28 cellular contexts compared by ENCODE assay signal in genomic region chr4:53553486-53554210, GRCh38. TPM values are rescaled to one million over a fixed set of nuclear protein-coding genes. Genes with fewer than 3 reads are reported as not detected.
DNase-seq lines count a peak whose midpoint lies in the region; ATAC-seq, FAIRE-seq and TF ChIP-seq lines count a peak whose summit lies in the region.
"Had no signal": no experiment of that assay in that cellular context is flagged by ENCODE, and none has a peak within 500 bp of the region (broad histone marks: within the 10 kb centered on the region; RNA-seq: fewer than 3 reads in every experiment).

No MANE protein-coding gene starts in this region.

- no TSS peak for BruUV-seq in K562 (replicated peaks; lab: Mats Ljungman, UMichigan)

- H3K4me2 ChIP-seq in K562 (ENCODE audit: insufficient read depth, low read length), result no peak overlapping the region; the same call in 1 of the 2 replicates
- H3K4me2 ChIP-seq: BLaER1 treated with 17β-estradiol and CSF1 and Interleukin-3, amounts not matched to agents 10 nM and 100 nM had no signal

- H3K27ac ChIP-seq in K562 (ENCODE audit: extremely low read depth, low read depth, low read length) (no peak overlapping the region), dorsolateral prefrontal cortex (no peak overlapping the region)
- H3K27ac ChIP-seq: BLaER1 treated with 17β-estradiol and CSF1 and Interleukin-3, amounts not matched to agents 10 nM and 100 nM; C4-2B had no signal

- no peak for TF ChIP-seq EP300 in K562 (IDR thresholded peaks at IDR 0.05; ENCODE audit: low read length)

- H3K79me2 ChIP-seq in K562 (ENCODE audit: control insufficient read depth, insufficient read depth, low read length), result no peaks in the 10 kb centered on the region

- H3K27ac Mint-ChIP-seq in stimulated activated memory B cell treated with anti-CD40 and anti-IgM and Interleukin-4, amounts not matched to agents 10 μg/mL and 1 μg/mL and 100 μg/mL, for 72 hours, result no peak overlapping the region
- H3K27ac Mint-ChIP-seq: CD4-positive, alpha-beta T cell; CD8-positive, alpha-beta T cell had no signal

- TF ChIP-seq CTCF in K562 (IDR thresholded peaks at IDR 0.05 in 2 of 3, conservative IDR thresholded peaks at IDR 0.05 in 1 of 3; ENCODE audit: insufficient read depth in 2 of 3, low read depth in 1 of 3, low read length in 3 of 3), result no peak
- no peak for TF ChIP-seq CTCF in dorsolateral prefrontal cortex (IDR thresholded peaks at IDR 0.05 in 54 of 56, conservative IDR thresholded peaks at IDR 0.05 in 2 of 56; ENCODE audit: low read depth in 1 of 56, partially characterized antibody in 56 of 56)

- intact Hi-C loops in K562 (cut with micrococcal nuclease), result no loop called here
- intact Hi-C loops in dorsolateral prefrontal cortex (cut with DNase I), result no loop called here

- H3K4me3 Mint-ChIP-seq in stimulated activated memory B cell treated with anti-CD40 and anti-IgM and Interleukin-4, amounts not matched to agents 10 μg/mL and 1 μg/mL and 100 μg/mL, for 72 hours, result no peak overlapping the region
- H3K4me3 Mint-ChIP-seq: CD4-positive, alpha-beta T cell; CD8-positive, alpha-beta T cell had no signal

- peak; percentile 16 to 37 (median 23) for DNase-seq in K562 (ENCODE audit: extremely low read depth in 1 of 4, low spot score in 3 of 4)
- DNase-seq in dorsolateral prefrontal cortex, result no peak
- DNase-seq in D341Med (ENCODE audit: low spot score), result no peak
- no peak for DNase-seq in urothelium cell line (ENCODE audit: low spot score)
- no peak for DNase-seq in stimulated activated CD4-positive, alpha-beta T cell treated with anti-CD3 and anti-CD28 coated beads, Interleukin-1b, Interleukin-23, amount 100 ng/mL, for 48 hours
- DNase-seq: 8988T; ACHN; Caco-2; Calu3; CD4-positive, alpha-beta T cell; CD8-positive, alpha-beta T cell; DMS 273 treated with DMSO at 0.1 percent for 48 hours; DMS153; DMS53; DMS79; DND-41; EL; GDM1 had no signal

- no peak overlapping the region for H2AFZ ChIP-seq in K562 (ENCODE audit: low read depth, low read length)

- H3K9me1 ChIP-seq in K562 (ENCODE audit: control insufficient read depth, insufficient read depth, low read length), result no peaks in the 10 kb centered on the region

- H3K9ac ChIP-seq in K562 (ENCODE audit: insufficient read depth in 1 of 2, low read depth in 2 of 2, low read length in 2 of 2), result no peak overlapping the region
- H3K9ac ChIP-seq: BLaER1 treated with 17β-estradiol and CSF1 and Interleukin-3, amounts not matched to agents 10 nM and 100 nM had no signal

- H3K4me1 ChIP-seq in K562 (replicated peaks in 1 of 2; ENCODE audit: control insufficient read depth in 2 of 2, insufficient read depth in 2 of 2, low read length in 2 of 2), result peaks cover 0 to 6% of the 10 kb centered on the region in 2 experiments; a peak in 1 of 5 replicates
- H3K4me1 ChIP-seq: Caco-2 had no signal

- no peaks in the 10 kb centered on the region for H3K9me3 Mint-ChIP-seq in stimulated activated memory B cell treated with anti-CD40 and anti-IgM and Interleukin-4, amounts not matched to agents 10 μg/mL and 1 μg/mL and 100 μg/mL, for 72 hours
- H3K9me3 Mint-ChIP-seq: CD4-positive, alpha-beta T cell had no signal

- FAIRE-seq in K562 (lab: Jason Lieb, UNC) (no peak), urothelium cell line (lab: Jason Lieb, UNC) (no peak)
- FAIRE-seq: A204.1, GM12878, GM12892, GM18507, GM19239 had no signal

- H3K36me3 Mint-ChIP-seq in stimulated activated memory B cell treated with anti-CD40 and anti-IgM and Interleukin-4, amounts not matched to agents 10 μg/mL and 1 μg/mL and 100 μg/mL, for 72 hours, result no peaks in the 10 kb centered on the region
- H3K36me3 Mint-ChIP-seq: CD8-positive, alpha-beta T cell had no signal

- in situ Hi-C loops in K562 (cut with MboI), result no loop called here

- H3K36me3 ChIP-seq in K562 (ENCODE audit: control insufficient read depth, insufficient read depth, low read length), result no peaks in the 10 kb centered on the region
- H3K36me3 ChIP-seq: BLaER1 treated with 17β-estradiol and CSF1 and Interleukin-3, amounts not matched to agents 10 nM and 100 nM had no signal

- H3K27me3 Mint-ChIP-seq in stimulated activated memory B cell treated with anti-CD40 and anti-IgM and Interleukin-4, amounts not matched to agents 10 μg/mL and 1 μg/mL and 100 μg/mL, for 72 hours, result peaks cover 9% of the 10 kb centered on the region

- CTCF ChIA-PET in K562 (lab: Yijun Ruan, JAX; ENCODE audit: low intra/inter-chr PET ratio), result interaction anchor here (0.6 kb wide), 1 partner anchor 168 kb away, joined by 7 read pairs; no protein-coding TSS in a partner anchor

- H4K20me1 ChIP-seq in K562 (replicated peaks; ENCODE audit: control insufficient read depth, insufficient read depth, low read length), result no peaks in the 10 kb centered on the region
- H4K20me1 ChIP-seq: BLaER1 treated with 17β-estradiol and CSF1 and Interleukin-3, amounts not matched to agents 10 nM and 100 nM had no signal

- no peaks in the 10 kb centered on the region for H3K9me3 ChIP-seq in K562 (replicated peaks; ENCODE audit: control insufficient read depth, insufficient read depth, low read depth, low read length)
- H3K9me3 ChIP-seq: Caco-2 had no signal

- no peak for TF ChIP-seq POLR2A in K562 (conservative IDR thresholded peaks at IDR 0.05)

- H3K4me1 Mint-ChIP-seq in stimulated activated memory B cell treated with anti-CD40 and anti-IgM and Interleukin-4, amounts not matched to agents 10 μg/mL and 1 μg/mL and 100 μg/mL, for 72 hours, result no peaks in the 10 kb centered on the region

- H3K27me3 ChIP-seq in K562 (ENCODE audit: control insufficient read depth in 2 of 2, insufficient read depth in 2 of 2, low read length in 2 of 2), result peaks cover 4 to 15% of the 10 kb centered on the region in 2 experiments; a peak in 3 of 5 replicates
- no peaks in the 10 kb centered on the region for H3K27me3 ChIP-seq in dorsolateral prefrontal cortex
- H3K27me3 ChIP-seq: BLaER1 treated with 17β-estradiol and CSF1 and Interleukin-3, amounts not matched to agents 10 nM and 100 nM had no signal

- 1% methylated on average over 9 of the region's 9 CpGs for WGBS in K562 (ENCODE audit: insufficient coverage, low coverage, missing lambda C conversion rate)

- POLR2A ChIA-PET in K562 (lab: Yijun Ruan, JAX), result interaction anchor here (0.7 to 1.3 kb wide), 3 partner anchors 10 to 534 kb away, joined by 3 to 6 read pairs (median 3); no protein-coding TSS in a partner anchor

- no peak for TF ChIP-seq RAD21 in K562 (CRISPR knock-in tag; conservative IDR thresholded peaks at IDR 0.05 in 1 of 2, IDR thresholded peaks at IDR 0.05 in 1 of 2)

- no peak overlapping the region for H3K4me3 ChIP-seq in K562
- peak overlapping the region in 55 of 59 donors; percentile 1 to 72 (median 55) for H3K4me3 ChIP-seq in dorsolateral prefrontal cortex
- H3K4me3 ChIP-seq: BLaER1 treated with 17β-estradiol and CSF1 and Interleukin-3, amounts not matched to agents 10 nM and 100 nM; GM12878 had no signal

- 0 out of 3 replicates have a peak, but pooled peaks have one; percentile 50 for ATAC-seq in K562
- peak; percentile 35 for ATAC-seq in stimulated activated memory B cell treated with anti-CD40 and anti-IgM and Interleukin-4, amounts not matched to agents 10 μg/mL and 1 μg/mL and 100 μg/mL, for 72 hours
- ATAC-seq: CD8-positive, alpha-beta T cell; GM12878 had no signal

TF ChIP-seq in K562, 482 proteins besides CTCF, POLR2A, EP300 and RAD21:
- peak; percentile 52; the same call in 1 of the 2 replicates for TF ChIP-seq TCF3 (CRISPR knock-in tag; IDR thresholded peaks at IDR 0.05)
- TF ChIP-seq CBFA2T3 (IDR thresholded peaks at IDR 0.05), result peak; percentile 37; the same call in 1 of the 2 replicates
- no peak for TF ChIP-seq SIN3B (IDR thresholded peaks at IDR 0.05; ENCODE audit: low read depth)
- TF ChIP-seq ZBTB26 (CRISPR knock-in tag; IDR thresholded peaks at IDR 0.05), result no peak
- no peak for TF ChIP-seq CREB1 (IDR thresholded peaks at IDR 0.05)
- TF ChIP-seq CREB1 (CRISPR knock-in tag; IDR thresholded peaks at IDR 0.05), result peak; percentile 40; the same call in 1 of the 2 replicates
- TF ChIP-seq TAL1 (IDR thresholded peaks at IDR 0.05), result peak; percentile 28; the same call in 1 of the 2 replicates
- TF ChIP-seq ARID1B (IDR thresholded peaks at IDR 0.05), result peak; percentile 27; the same call in 1 of the 2 replicates
- peak; percentile 17; the same call in 1 of the 2 replicates for TF ChIP-seq ATF7 (IDR thresholded peaks at IDR 0.05)
- no peak for TF ChIP-seq RBM17 (IDR thresholded peaks at IDR 0.05; ENCODE audit: borderline replicate concordance, low read depth, low read length)
- no peak for TF ChIP-seq GABPA (tag; conservative IDR thresholded peaks at IDR 0.05; ENCODE audit: low read depth)
- no peak for TF ChIP-seq SMARCE1 (IDR thresholded peaks at IDR 0.05)

RNA-seq across cellular contexts. Expression of gene LNX1, which starts 37.6 kb away (rescaled TPM):
- total RNA-seq in K562 (2011; cell fraction: chromatin; rRNA removed; ENCODE audit: low replicate concordance), result 1.7 and 3.0 TPM in 2 replicates
- 1.0 and 1.1 TPM in 2 replicates for total RNA-seq in K562 (2011; cell fraction: nucleolus; rRNA removed)
- 1.9 and 2.4 TPM in 2 replicates for total RNA-seq in K562 (2011; cell fraction: nucleoplasm; rRNA removed)
- 2.0 and 3.3 TPM in 2 replicates for total RNA-seq in K562 (2014; rRNA removed)
- total RNA-seq in K562 (2014; rRNA removed; fragmentation: Illumina TruSeq; extraction: Trizol), result 2.5 and 2.6 TPM in 2 replicates
- total RNA-seq in K562 (2015; rRNA removed; fragmentation: Illumina TruSeq; extraction: Trizol), result 2.1 and 2.2 TPM in 2 replicates
- 2.5 and 2.8 TPM in 2 replicates for total RNA-seq in K562 (2021)
- 0.40 and 0.45 TPM in 2 replicates for polyA plus RNA-seq in K562 (2011; rRNA removed)
- 0.25 and 0.67 TPM in 2 replicates for polyA plus RNA-seq in K562 (2011; cell fraction: cytosol; rRNA removed)
- polyA plus RNA-seq in K562 (2011; cell fraction: nucleus; rRNA removed), result 0.46 and 1.00 TPM in 2 replicates
- polyA plus RNA-seq in K562 (2012), result 3.2 and 8.1 TPM in 2 replicates
- polyA plus RNA-seq in K562 (2014; fragmentation: Illumina TruSeq; extraction: Trizol), result 3.0 and 5.0 TPM in 2 replicates
- 1 to 10 TPM; 2.2 to 3.6 TPM for polyA plus RNA-seq in K562 (2014; fragmentation: Nextera tagmentation; extraction: Ambion mirVana)
- polyA plus RNA-seq in K562 (2014; rRNA removed), result 1.6 and 2.3 TPM in 2 replicates
- 0.78 and 1.3 TPM in 2 replicates for polyA minus RNA-seq in K562 (2011; rRNA and poly(A)+ RNA removed)
- 0.73 and 0.95 TPM in 2 replicates for polyA minus RNA-seq in K562 (2011; cell fraction: cytosol; rRNA and poly(A)+ RNA removed)
- polyA minus RNA-seq in K562 (2011; cell fraction: nucleus; rRNA and poly(A)+ RNA removed), result 0.33 and 0.54 TPM in 2 replicates
- total RNA-seq in dorsolateral prefrontal cortex, result 10 to 100 TPM; 16.5 to 71.2 (median 43.8) TPM
- total RNA-seq: A673; CD4-positive, alpha-beta T cell; CD8-positive, alpha-beta T cell; G401 had no signal

Comparison
In these comparisons a context has a peak if more than half of its experiments do, and no peak if none do; other contexts are left out.
1. DNase-seq: peak in K562 (4 of 4); none in dorsolateral prefrontal cortex (0 of 10), D341Med (single experiment), urothelium cell line (single experiment) and stimulated activated CD4-positive, alpha-beta T cell treated with anti-CD3 and anti-CD28 coated beads, Interleukin-1b, Interleukin-23, amount 100 ng/mL, for 48 hours (single experiment).
2. RNA of gene LNX1, which starts 37.6 kb away (total RNA-seq): 16.5 to 71.2 TPM in dorsolateral prefrontal cortex; 1.0 to 3.3 TPM in K562; every median in the first group is over 4 times any median in the second.